ENCODE assay signal across 16 cellular contexts in the genomic region with DNA sequence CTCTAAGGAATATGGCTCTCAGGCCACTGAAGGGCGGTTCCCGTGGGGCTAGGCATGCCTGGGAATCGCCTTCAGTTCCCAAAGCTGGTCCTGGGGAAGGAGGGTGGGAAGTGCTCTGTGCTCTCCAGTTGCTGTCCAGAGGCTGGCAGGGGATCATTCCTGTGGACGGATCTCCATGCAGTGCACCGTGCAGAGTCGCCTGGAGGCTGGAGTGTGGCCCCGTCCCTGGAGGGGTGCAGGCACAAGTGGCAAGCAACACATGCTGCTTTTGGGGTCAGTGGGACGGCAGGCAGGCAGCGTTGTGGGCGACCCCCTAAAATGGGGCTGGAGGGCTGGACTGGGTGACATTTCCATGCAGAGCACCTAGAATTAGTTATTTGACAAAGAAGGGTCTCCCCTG.
DNase-seq lines count a peak whose midpoint lies in the region; ATAC-seq and TF ChIP-seq lines count a peak whose summit lies in the region.
"Had no signal": no experiment of that assay in that cellular context is flagged by ENCODE, and none has a peak within 500 bp of the region (broad histone marks: within the 10 kb centered on the region; RNA-seq: fewer than 3 reads in every experiment).

No MANE protein-coding gene starts in this region.

- no peaks in the 10 kb centered on the region for H3K9me3 Mint-ChIP-seq in activated naive CD8-positive, alpha-beta T cell treated with anti-CD3 and anti-CD28 coated beads, Interleukin-2, amount 50 U/mL, for 24 hours
- H3K9me3 Mint-ChIP-seq in activated naive CD8-positive, alpha-beta T cell treated with anti-CD3 and anti-CD28 coated beads for 36 hours, result no peaks in the 10 kb centered on the region
- H3K9me3 Mint-ChIP-seq in chondrocyte (ENCODE audit: low read depth), result no peaks in the 10 kb centered on the region
- H3K9me3 Mint-ChIP-seq in neural progenitor cell, result no peaks in the 10 kb centered on the region
- no peaks in the 10 kb centered on the region for H3K9me3 Mint-ChIP-seq in type B pancreatic cell
- H3K9me3 Mint-ChIP-seq: CD4-positive, alpha-beta T cell; GM23338; H9 had no signal

- H3K36me3 Mint-ChIP-seq in activated naive CD8-positive, alpha-beta T cell treated with anti-CD3 and anti-CD28 coated beads, Interleukin-2, amount 50 U/mL, for 24 hours (ENCODE audit: low read depth), result no peaks in the 10 kb centered on the region
- no peaks in the 10 kb centered on the region for H3K36me3 Mint-ChIP-seq in activated naive CD8-positive, alpha-beta T cell treated with anti-CD3 and anti-CD28 coated beads for 36 hours
- H3K36me3 Mint-ChIP-seq in chondrocyte (ENCODE audit: low read depth) (peaks cover 2% of the 10 kb centered on the region), neural progenitor cell (no peaks in the 10 kb centered on the region), type B pancreatic cell (no peaks in the 10 kb centered on the region)

- no peaks in the 10 kb centered on the region for H3F3A ChIP-seq in neural progenitor cell (ENCODE audit: low read depth)

- H3K79me2 ChIP-seq in neural progenitor cell (ENCODE audit: low read depth), result no peaks in the 10 kb centered on the region

- no peak overlapping the region for H3K9ac ChIP-seq in neural progenitor cell
- H3K9ac ChIP-seq: BLaER1 treated with 17β-estradiol and CSF1 and Interleukin-3, amounts not matched to agents 10 nM and 100 nM had no signal

- no peaks in the 10 kb centered on the region for H3K27me3 ChIP-seq in neural progenitor cell
- H3K27me3 ChIP-seq: BLaER1 treated with 17β-estradiol and CSF1 and Interleukin-3, amounts not matched to agents 10 nM and 100 nM had no signal

- no peaks in the 10 kb centered on the region for H3K36me3 ChIP-seq in neural progenitor cell
- H3K36me3 ChIP-seq: BLaER1 treated with 17β-estradiol and CSF1 and Interleukin-3, amounts not matched to agents 10 nM and 100 nM had no signal

- H3K9me3 ChIP-seq in neural progenitor cell (ENCODE audit: low read depth), result no peaks in the 10 kb centered on the region
- H3K9me3 ChIP-seq: BLaER1 treated with 17β-estradiol and CSF1 and Interleukin-3, amounts not matched to agents 10 nM and 100 nM had no signal

- no peak overlapping the region for H2AFZ ChIP-seq in neural progenitor cell (replicated peaks)
- H2AFZ ChIP-seq: GM23338 had no signal

- TF ChIP-seq CTCF in chondrocyte (IDR thresholded peaks at IDR 0.05) (no peak), neural progenitor cell (IDR thresholded peaks at IDR 0.05) (no peak), type B pancreatic cell (conservative IDR thresholded peaks at IDR 0.05) (no peak)

- H3K4me3 ChIP-seq in neural progenitor cell, result no peak overlapping the region
- H3K4me3 ChIP-seq: BLaER1 treated with 17β-estradiol and CSF1 and Interleukin-3, amounts not matched to agents 10 nM and 100 nM; GM23338 had no signal

- no peak overlapping the region for H3K27ac ChIP-seq in neural progenitor cell
- H3K27ac ChIP-seq: BLaER1 treated with 17β-estradiol and CSF1 and Interleukin-3, amounts not matched to agents 10 nM and 100 nM had no signal

- no peak overlapping the region for H3K4me3 Mint-ChIP-seq in activated naive CD8-positive, alpha-beta T cell treated with anti-CD3 and anti-CD28 coated beads, Interleukin-2, amount 50 U/mL, for 24 hours
- H3K4me3 Mint-ChIP-seq in activated naive CD8-positive, alpha-beta T cell treated with anti-CD3 and anti-CD28 coated beads for 36 hours, result no peak overlapping the region
- H3K4me3 Mint-ChIP-seq in chondrocyte (ENCODE audit: unreplicated experiment) (no peak overlapping the region), neural progenitor cell (no peak overlapping the region), type B pancreatic cell (no peak overlapping the region)
- H3K4me3 Mint-ChIP-seq: CD4-positive, alpha-beta T cell; GM23338; H9 had no signal

- no peaks in the 10 kb centered on the region for H3K4me1 Mint-ChIP-seq in activated naive CD8-positive, alpha-beta T cell treated with anti-CD3 and anti-CD28 coated beads, Interleukin-2, amount 50 U/mL, for 24 hours
- H3K4me1 Mint-ChIP-seq in activated naive CD8-positive, alpha-beta T cell treated with anti-CD3 and anti-CD28 coated beads for 36 hours, result no peaks in the 10 kb centered on the region
- H3K4me1 Mint-ChIP-seq in chondrocyte (ENCODE audit: low read depth) (peaks cover 5% of the 10 kb centered on the region), neural progenitor cell (peaks cover 65% of the 10 kb centered on the region), type B pancreatic cell (ENCODE audit: unreplicated experiment) (peaks cover 38% of the 10 kb centered on the region)

- H3K4me2 ChIP-seq in neural progenitor cell, result no peak overlapping the region
- H3K4me2 ChIP-seq: BLaER1 treated with 17β-estradiol and CSF1 and Interleukin-3, amounts not matched to agents 10 nM and 100 nM; GM23338 had no signal

- intact Hi-C loops in sciatic nerve (cut with DNase I), result no loop called here

- H3K4me1 ChIP-seq in neural progenitor cell, result peaks cover 46% of the 10 kb centered on the region

- H3K27ac Mint-ChIP-seq in activated naive CD8-positive, alpha-beta T cell treated with anti-CD3 and anti-CD28 coated beads, Interleukin-2, amount 50 U/mL, for 24 hours, result no peak overlapping the region
- no peak overlapping the region for H3K27ac Mint-ChIP-seq in activated naive CD8-positive, alpha-beta T cell treated with anti-CD3 and anti-CD28 coated beads for 36 hours
- H3K27ac Mint-ChIP-seq in chondrocyte (ENCODE audit: unreplicated experiment) (no peak overlapping the region), neural progenitor cell (peak overlapping the region; percentile 95), type B pancreatic cell (peak overlapping the region; percentile 41)
- H3K27ac Mint-ChIP-seq: CD4-positive, alpha-beta T cell; GM23338 had no signal

- no peak for DNase-seq in activated naive CD8-positive, alpha-beta T cell treated with anti-CD3 and anti-CD28 coated beads, Interleukin-2, amount 50 U/mL, for 24 hours
- no peak for DNase-seq in activated naive CD8-positive, alpha-beta T cell treated with anti-CD3 and anti-CD28 coated beads for 36 hours
- peak; percentile 68 for DNase-seq in chondrocyte (ENCODE audit: low spot score)
- DNase-seq in neural progenitor cell (ENCODE audit: low spot score), result no peak
- no peak for DNase-seq in type B pancreatic cell (ENCODE audit: extremely low spot score, unreplicated experiment)
- DNase-seq in sciatic nerve (ENCODE audit: low spot score), result no peak
- DNase-seq in CD1c-positive myeloid dendritic cell (ENCODE audit: extremely low spot score), result no peak
- DNase-seq: 8988T; ACHN; Calu3; CD4-positive, alpha-beta T cell; DMS79; H9 had no signal

- peaks cover 9% of the 10 kb centered on the region for H3K27me3 Mint-ChIP-seq in activated naive CD8-positive, alpha-beta T cell treated with anti-CD3 and anti-CD28 coated beads, Interleukin-2, amount 50 U/mL, for 24 hours
- no peaks in the 10 kb centered on the region for H3K27me3 Mint-ChIP-seq in activated naive CD8-positive, alpha-beta T cell treated with anti-CD3 and anti-CD28 coated beads for 36 hours
- H3K27me3 Mint-ChIP-seq in chondrocyte (ENCODE audit: low read depth), result peaks cover 58% of the 10 kb centered on the region
- H3K27me3 Mint-ChIP-seq in neural progenitor cell (ENCODE audit: insufficient read depth, low read depth), result peaks cover 12% of the 10 kb centered on the region
- peaks cover 23% of the 10 kb centered on the region for H3K27me3 Mint-ChIP-seq in type B pancreatic cell

- no peaks in the 10 kb centered on the region for H4K20me1 ChIP-seq in neural progenitor cell (ENCODE audit: low read depth)

- peak; percentile 11 for ATAC-seq in activated naive CD8-positive, alpha-beta T cell treated with anti-CD3 and anti-CD28 coated beads, Interleukin-2, amount 50 U/mL, for 24 hours
- ATAC-seq in sciatic nerve, result no peak
- ATAC-seq: GM23338, HepG2 had no signal

Comparison
In these comparisons a context has a peak if more than half of its experiments do, and no peak if none do; other contexts are left out.
1. H3K27ac Mint-ChIP-seq: peak in neural progenitor cell (single experiment) and type B pancreatic cell (single experiment); none in activated naive CD8-positive, alpha-beta T cell treated with anti-CD3 and anti-CD28 coated beads, Interleukin-2, amount 50 U/mL, for 24 hours (single experiment), activated naive CD8-positive, alpha-beta T cell treated with anti-CD3 and anti-CD28 coated beads for 36 hours (single experiment) and chondrocyte (single experiment).